28 cellular contexts compared by ENCODE assay signal in genomic region chr11:98185245-98185644, GRCh38.
"Had no signal": no experiment of that assay in that cellular context is flagged by ENCODE, and none has a peak within 500 bp of the region (broad histone marks: within the 10 kb centered on the region; RNA-seq: fewer than 3 reads in every experiment).

No MANE protein-coding gene starts in this region.

- DNase-seq: activated CD4-positive, alpha-beta memory T cell treated with anti-CD3 and anti-CD28 coated beads for 36 hours; activated CD4-positive, alpha-beta T cell treated with anti-CD3 and anti-CD28 coated beads for 36 hours; activated CD4-positive, alpha-beta T cell treated with anti-CD3 and anti-CD28 coated beads, Interleukin-2, amount 10 ng/mL, durations not matched to agents 24 days and 14 days; activated CD4-positive, CD25-positive, alpha-beta regulatory T cell; activated CD4-positive, CD25-positive, alpha-beta regulatory T cell treated with anti-CD3 and anti-CD28 coated beads, Interleukin-2, amount 50 U/mL, for 72 hours; activated CD8-positive, alpha-beta memory T cell treated with anti-CD3 and anti-CD28 coated beads, Interleukin-2, amount 10 ng/mL, durations not matched to agents 7 days and 5 days; activated CD8-positive, alpha-beta memory T cell treated with anti-CD3 and anti-CD28 coated beads, Interleukin-2, amount 50 U/mL, for 4 hours; activated CD8-positive, alpha-beta T cell treated with anti-CD3 and anti-CD28 coated beads, Interleukin-2, amount 10 ng/mL, durations not matched to agents 7 days and 5 days; activated naive CD4-positive, alpha-beta T cell treated with anti-CD3 and anti-CD28 coated beads for 36 hours; activated naive CD8-positive, alpha-beta T cell treated with anti-CD3 and anti-CD28 coated beads for 36 hours; activated naive CD8-positive, alpha-beta T cell treated with anti-CD3 and anti-CD28 coated beads, Interleukin-2, amount 50 U/mL, for 24 hours; activated T-cell treated with anti-CD3 and anti-CD28 coated beads, Interleukin-2, amount 50 U/mL, for 24 hours; activated T-cell treated with anti-CD3 and anti-CD28 coated beads, Interleukin-2, amount 50 U/mL, for 72 hours; adrenal gland; amygdala; central memory CD4-positive, alpha-beta T cell; cerebellar nuclear complex; colonic mucosa; effector CD8-positive, alpha-beta T cell; esophagus squamous epithelium; foreskin melanocyte; T-helper 2 cell had no signal

- H3K27me3 ChIP-seq: adrenal gland, ascending aorta, breast epithelium, cardiac muscle cell, colonic mucosa, esophagus squamous epithelium, gastroesophageal sphincter had no signal

- H3K27ac ChIP-seq: adrenal gland, ascending aorta, breast epithelium, cardiac muscle cell, colonic mucosa, epithelial cell of prostate, esophagus squamous epithelium, gastroesophageal sphincter had no signal

- H3K4me1 ChIP-seq: adrenal gland, ascending aorta, breast epithelium, colonic mucosa, esophagus squamous epithelium, gastroesophageal sphincter had no signal

- H3K4me3 ChIP-seq: adrenal gland, ascending aorta, breast epithelium, cardiac muscle cell, colonic mucosa, esophagus squamous epithelium, gastroesophageal sphincter had no signal

- H3K36me3 ChIP-seq: adrenal gland, ascending aorta, breast epithelium, cardiac muscle cell, colonic mucosa, esophagus squamous epithelium, gastroesophageal sphincter had no signal

- H3K9me3 ChIP-seq: adrenal gland had no signal

- FAIRE-seq: endothelial cell of umbilical vein had no signal

- ATAC-seq: activated CD4-positive, alpha-beta T cell treated with anti-CD3 and anti-CD28 coated beads for 36 hours; activated CD8-positive, alpha-beta memory T cell treated with anti-CD3 and anti-CD28 coated beads, Interleukin-2, amount 10 ng/mL, durations not matched to agents 7 days and 5 days; activated CD8-positive, alpha-beta T cell treated with anti-CD3 and anti-CD28 coated beads, Interleukin-2, amount 10 ng/mL, durations not matched to agents 7 days and 5 days; activated naive CD8-positive, alpha-beta T cell treated with anti-CD3 and anti-CD28 coated beads, Interleukin-2, amount 50 U/mL, for 24 hours; activated T-cell treated with anti-CD3 and anti-CD28 coated beads, Interleukin-2, amount 50 U/mL, for 72 hours; gastroesophageal sphincter had no signal
